ENCODE assay signal across 18 cellular contexts in genomic region chr12:9256758-9257405, GRCh38. TPM values are rescaled to one million over a fixed set of nuclear protein-coding genes. Genes with fewer than 3 reads are reported as not detected.
DNase-seq lines count a peak whose midpoint lies in the region; ATAC-seq and TF ChIP-seq lines count a peak whose summit lies in the region.
"Had no signal": no experiment of that assay in that cellular context is flagged by ENCODE, and none has a peak within 500 bp of the region (broad histone marks: within the 10 kb centered on the region; RNA-seq: fewer than 3 reads in every experiment).

No MANE protein-coding gene starts in this region.

- CTCF ChIA-PET in WTC11 (lab: Charles Lee), result interaction anchor here (1.5 kb wide), 1 partner anchor 121 kb away, joined by 4 read pairs; no protein-coding TSS in a partner anchor

- no peak for DNase-seq in WTC11 (ENCODE audit: low spot score)
- no peak for DNase-seq in mesothelial cell of epicardium (ENCODE audit: low spot score in 2 of 2, unreplicated experiment in 2 of 2)
- no peak for DNase-seq in middle frontal gyrus (ENCODE audit: extremely low spot score, low spot score)
- no peak for DNase-seq in activated naive CD8-positive, alpha-beta T cell treated with anti-CD3 and anti-CD28 coated beads, Interleukin-2, amount 50 U/mL, for 24 hours
- no peak for DNase-seq in stimulated activated naive B cell treated with anti-CD40 and anti-IgM and Interleukin-4, amounts not matched to agents 10 μg/mL and 1 μg/mL and 100 μg/mL, for 72 hours
- DNase-seq in amygdala (lab: John Stamatoyannopoulos, UW), result no peak
- DNase-seq: C1 segment of cervical spinal cord; CD4-positive, alpha-beta T cell; DMS79; HCEC 1CT had no signal

- H3K4me1 Mint-ChIP-seq in WTC11, result peaks cover 23% of the 10 kb centered on the region
- H3K4me1 Mint-ChIP-seq in mesothelial cell of epicardium, result peaks cover 27% of the 10 kb centered on the region
- peaks cover 3% of the 10 kb centered on the region for H3K4me1 Mint-ChIP-seq in activated naive CD8-positive, alpha-beta T cell treated with anti-CD3 and anti-CD28 coated beads, Interleukin-2, amount 50 U/mL, for 24 hours
- H3K4me1 Mint-ChIP-seq in stimulated activated naive B cell treated with anti-CD40 and anti-IgM and Interleukin-4, amounts not matched to agents 10 μg/mL and 1 μg/mL and 100 μg/mL, for 72 hours, result no peaks in the 10 kb centered on the region
- H3K4me1 Mint-ChIP-seq: B cell, IgD-negative memory B cell had no signal

- no peaks in the 10 kb centered on the region for H3K9me3 ChIP-seq in HUES48 (ENCODE audit: control insufficient read depth, insufficient read depth, low read length)

- no peak for ATAC-seq in WTC11
- ATAC-seq in activated naive CD8-positive, alpha-beta T cell treated with anti-CD3 and anti-CD28 coated beads, Interleukin-2, amount 50 U/mL, for 24 hours, result no peak
- no peak for ATAC-seq in stimulated activated naive B cell treated with anti-CD40 and anti-IgM and Interleukin-4, amounts not matched to agents 10 μg/mL and 1 μg/mL and 100 μg/mL, for 72 hours (replicated peaks)

- H3K9me3 Mint-ChIP-seq in WTC11, result peaks cover 18% of the 10 kb centered on the region
- peaks cover 15% of the 10 kb centered on the region for H3K9me3 Mint-ChIP-seq in mesothelial cell of epicardium
- H3K9me3 Mint-ChIP-seq in activated naive CD8-positive, alpha-beta T cell treated with anti-CD3 and anti-CD28 coated beads, Interleukin-2, amount 50 U/mL, for 24 hours, result no peaks in the 10 kb centered on the region
- peaks cover 0 to 2% of the 10 kb centered on the region in 2 donors for H3K9me3 Mint-ChIP-seq in stimulated activated naive B cell treated with anti-CD40 and anti-IgM and Interleukin-4, amounts not matched to agents 10 μg/mL and 1 μg/mL and 100 μg/mL, for 72 hours
- H3K9me3 Mint-ChIP-seq: CD4-positive, alpha-beta T cell had no signal

- no peak overlapping the region for H3K4me3 Mint-ChIP-seq in WTC11
- no peak overlapping the region for H3K4me3 Mint-ChIP-seq in mesothelial cell of epicardium
- H3K4me3 Mint-ChIP-seq in activated naive CD8-positive, alpha-beta T cell treated with anti-CD3 and anti-CD28 coated beads, Interleukin-2, amount 50 U/mL, for 24 hours, result no peak overlapping the region
- no peak overlapping the region for H3K4me3 Mint-ChIP-seq in stimulated activated naive B cell treated with anti-CD40 and anti-IgM and Interleukin-4, amounts not matched to agents 10 μg/mL and 1 μg/mL and 100 μg/mL, for 72 hours
- H3K4me3 Mint-ChIP-seq: B cell; CD4-positive, alpha-beta T cell; IgD-negative memory B cell had no signal

- H3K27ac ChIP-seq in 22Rv1, result peak overlapping the region; percentile 1; the same call in 1 of the 2 replicates
- peak overlapping the region; percentile 42 for H3K27ac ChIP-seq in HUES48 (ENCODE audit: low read depth, low read length)
- H3K27ac ChIP-seq: HL-60 had no signal

- H3K27me3 ChIP-seq in HUES48 (ENCODE audit: control insufficient read depth, insufficient read depth, low read length), result no peaks in the 10 kb centered on the region

- POLR2A ChIA-PET in WTC11 (lab: Charles Lee), result no interaction called here

- H3K27ac Mint-ChIP-seq in WTC11 (peak overlapping the region; percentile 55; the same call in 1 of the 2 replicates), mesothelial cell of epicardium (peak overlapping the region; percentile 85)
- no peak overlapping the region for H3K27ac Mint-ChIP-seq in activated naive CD8-positive, alpha-beta T cell treated with anti-CD3 and anti-CD28 coated beads, Interleukin-2, amount 50 U/mL, for 24 hours
- no peak overlapping the region for H3K27ac Mint-ChIP-seq in stimulated activated naive B cell treated with anti-CD40 and anti-IgM and Interleukin-4, amounts not matched to agents 10 μg/mL and 1 μg/mL and 100 μg/mL, for 72 hours
- H3K27ac Mint-ChIP-seq: B cell; CD4-positive, alpha-beta T cell; IgD-negative memory B cell had no signal

- H3K27me3 Mint-ChIP-seq in WTC11 (ENCODE audit: low read depth), result no peaks in the 10 kb centered on the region; the same call in 1 of the 2 replicates
- peaks cover 13% of the 10 kb centered on the region for H3K27me3 Mint-ChIP-seq in mesothelial cell of epicardium (ENCODE audit: low read depth)
- H3K27me3 Mint-ChIP-seq in activated naive CD8-positive, alpha-beta T cell treated with anti-CD3 and anti-CD28 coated beads, Interleukin-2, amount 50 U/mL, for 24 hours, result no peaks in the 10 kb centered on the region
- peaks cover 8 to 13% of the 10 kb centered on the region in 2 donors for H3K27me3 Mint-ChIP-seq in stimulated activated naive B cell treated with anti-CD40 and anti-IgM and Interleukin-4, amounts not matched to agents 10 μg/mL and 1 μg/mL and 100 μg/mL, for 72 hours

- peaks cover 20% of the 10 kb centered on the region for H3K4me1 ChIP-seq in HUES48 (ENCODE audit: control insufficient read depth, insufficient read depth, low read length)

- H3K36me3 ChIP-seq in HUES48 (ENCODE audit: control insufficient read depth, insufficient read depth, low read length), result no peaks in the 10 kb centered on the region

- H3K36me3 Mint-ChIP-seq in WTC11 (no peaks in the 10 kb centered on the region), mesothelial cell of epicardium (no peaks in the 10 kb centered on the region)
- no peaks in the 10 kb centered on the region for H3K36me3 Mint-ChIP-seq in activated naive CD8-positive, alpha-beta T cell treated with anti-CD3 and anti-CD28 coated beads, Interleukin-2, amount 50 U/mL, for 24 hours (ENCODE audit: low read depth)
- no peaks in the 10 kb centered on the region for H3K36me3 Mint-ChIP-seq in stimulated activated naive B cell treated with anti-CD40 and anti-IgM and Interleukin-4, amounts not matched to agents 10 μg/mL and 1 μg/mL and 100 μg/mL, for 72 hours

- no peak overlapping the region for H3K9ac ChIP-seq in HUES48 (ENCODE audit: low read depth, low read length)

- peak overlapping the region; percentile 40; the same call in 1 of the 2 replicates for H3K4me3 ChIP-seq in HUES48 (ENCODE audit: low read depth, low read length)

- TF ChIP-seq CTCF in 22Rv1 (IDR thresholded peaks at IDR 0.05), result no peak
- TF ChIP-seq CTCF in WTC11 (IDR thresholded peaks at IDR 0.05), result no peak
- no peak for TF ChIP-seq CTCF in mesothelial cell of epicardium (IDR thresholded peaks at IDR 0.05; ENCODE audit: unreplicated experiment)

TF ChIP-seq in WTC11, 78 proteins besides CTCF, POLR2A, EP300 and RAD21:
- TF ChIP-seq ZNF219 (CRISPR knock-in tag; IDR thresholded peaks at IDR 0.05; ENCODE audit: borderline replicate concordance) (no peak), ZNF317 (CRISPR knock-in tag; IDR thresholded peaks at IDR 0.05; ENCODE audit: borderline replicate concordance, low read depth) (no peak), ATF2 (CRISPR knock-in tag; IDR thresholded peaks at IDR 0.05; ENCODE audit: borderline replicate concordance, low read depth) (no peak)

RNA-seq across cellular contexts. Expression of gene PZP, which starts 48.7 kb away (rescaled TPM):
- total RNA-seq in WTC11 (2021) (0.15 to 0.25 TPM (median 0.18 TPM) in 3 replicates), mesothelial cell of epicardium (not detected in 3 replicates)
- total RNA-seq: A172; B cell; CD4-positive, alpha-beta T cell; G401; H4 had no signal

Comparison
In these comparisons a context has a peak if more than half of its experiments do, and no peak if none do; other contexts are left out.
1. H3K27ac Mint-ChIP-seq: peak in WTC11 (single experiment) and mesothelial cell of epicardium (single experiment); none in activated naive CD8-positive, alpha-beta T cell treated with anti-CD3 and anti-CD28 coated beads, Interleukin-2, amount 50 U/mL, for 24 hours (single experiment) and stimulated activated naive B cell treated with anti-CD40 and anti-IgM and Interleukin-4, amounts not matched to agents 10 μg/mL and 1 μg/mL and 100 μg/mL, for 72 hours (single experiment).